In genomic region chr7:55075464-55075971, GRCh38 we compare ENCODE assay signal across 12 cellular contexts. TPM values are rescaled to one million over a fixed set of nuclear protein-coding genes. Genes with fewer than 3 reads are reported as not detected.
DNase-seq lines count a peak whose midpoint lies in the region; ATAC-seq and TF ChIP-seq lines count a peak whose summit lies in the region.
"Had no signal": no experiment of that assay in that cellular context is flagged by ENCODE, and none has a peak within 500 bp of the region (broad histone marks: within the 10 kb centered on the region; RNA-seq: fewer than 3 reads in every experiment).

No MANE protein-coding gene starts in this region.

- H3K79me1 ChIP-seq in trophoblast cell (ENCODE audit: low read length) (peaks cover 3% of the 10 kb centered on the region), mesendoderm (ENCODE audit: low read length) (no peaks in the 10 kb centered on the region)

- H2AFZ ChIP-seq in trophoblast cell (ENCODE audit: insufficient read depth, low read length, poor library complexity), result no peak overlapping the region

- DNase-seq in adipocyte (ENCODE audit: low read depth) (peak; percentile 35), trophoblast cell (no peak), vagina (ENCODE audit: extremely low spot score in 2 of 2) (peak in 1 of 2 donors; percentile 22), SHP77 (lab: John Stamatoyannopoulos, UW) (no peak), mesendoderm (no peak)
- DNase-seq: activated CD4-positive, alpha-beta T cell treated with anti-CD3 and anti-CD28 coated beads for 36 hours; DMS 273 treated with DMSO at 0.1 percent for 48 hours; GOT3; occipital lobe; stimulated activated CD4-positive, alpha-beta T cell treated with anti-CD3 and anti-CD28 coated beads, Interleukin-2, amount 100 ng/mL, for 48 hours had no signal

- H3K27me3 ChIP-seq in adipocyte (replicated peaks; ENCODE audit: control insufficient read depth, insufficient read depth, low read length) (no peaks in the 10 kb centered on the region), gastroesophageal sphincter (no peaks in the 10 kb centered on the region), trophoblast cell (ENCODE audit: insufficient read depth, low read length) (no peaks in the 10 kb centered on the region), vagina (no peaks in the 10 kb centered on the region), mesendoderm (ENCODE audit: insufficient read depth, low read length, poor library complexity) (no peaks in the 10 kb centered on the region)

- no peak overlapping the region for H2BK5ac ChIP-seq in trophoblast cell (ENCODE audit: low read depth, low read length, poor library complexity)
- H2BK5ac ChIP-seq in mesendoderm (ENCODE audit: low read length), result no peak overlapping the region

- H3K56ac ChIP-seq in mesendoderm (ENCODE audit: low read length), result no peak overlapping the region

- H2AK5ac ChIP-seq in trophoblast cell (ENCODE audit: low read length), result no peak overlapping the region
- H2AK5ac ChIP-seq in mesendoderm (ENCODE audit: low read length), result no peak overlapping the region

- no peak overlapping the region for H3K14ac ChIP-seq in trophoblast cell (ENCODE audit: low read length)

- H3K9ac ChIP-seq in adipocyte (ENCODE audit: low read length) (peak overlapping the region; percentile 46), trophoblast cell (ENCODE audit: low read length) (no peak overlapping the region), mesendoderm (ENCODE audit: low read length) (no peak overlapping the region)

- H3K36me3 ChIP-seq in adipocyte (ENCODE audit: control insufficient read depth, insufficient read depth, low read length, severe bottlenecking), result no peaks in the 10 kb centered on the region
- no peaks in the 10 kb centered on the region for H3K36me3 ChIP-seq in gastroesophageal sphincter
- H3K36me3 ChIP-seq in trophoblast cell (ENCODE audit: control insufficient read depth in 1 of 2, insufficient read depth in 2 of 2, low read length in 2 of 2), result no peaks in the 10 kb centered on the region
- H3K36me3 ChIP-seq in vagina, result no peaks in the 10 kb centered on the region
- H3K36me3 ChIP-seq in mesendoderm (ENCODE audit: control insufficient read depth, insufficient read depth, low read length), result no peaks in the 10 kb centered on the region

- H3K4me3 ChIP-seq in adipocyte (ENCODE audit: low read length), result peak overlapping the region; percentile 47
- H3K4me3 ChIP-seq in gastroesophageal sphincter, result no peak overlapping the region
- H3K4me3 ChIP-seq in trophoblast cell (ENCODE audit: low read depth, low read length), result no peak overlapping the region
- no peak overlapping the region for H3K4me3 ChIP-seq in vagina
- H3K4me3 ChIP-seq in mesendoderm (ENCODE audit: low read length), result no peak overlapping the region

- no peak overlapping the region for H4K91ac ChIP-seq in trophoblast cell (ENCODE audit: low read depth, low read length)

- H3K4ac ChIP-seq in trophoblast cell (ENCODE audit: low read depth, low read length) (no peak overlapping the region), mesendoderm (ENCODE audit: low read depth, low read length) (no peak overlapping the region)

- no peak overlapping the region for H2BK15ac ChIP-seq in mesendoderm (replicated peaks; ENCODE audit: low read depth)

- H4K8ac ChIP-seq in trophoblast cell (ENCODE audit: low read depth, low read length), result no peak overlapping the region
- H4K8ac ChIP-seq in mesendoderm (ENCODE audit: low read depth, low read length), result no peak overlapping the region

- no peak for TF ChIP-seq CTCF in gastroesophageal sphincter (IDR thresholded peaks at IDR 0.05)
- no peak for TF ChIP-seq CTCF in vagina (IDR thresholded peaks at IDR 0.05)

- H2BK120ac ChIP-seq in trophoblast cell (ENCODE audit: insufficient read depth, low read length, poor library complexity) (no peak overlapping the region), mesendoderm (ENCODE audit: low read depth, low read length) (no peak overlapping the region)

- H2BK12ac ChIP-seq in trophoblast cell (ENCODE audit: low read length), result no peak overlapping the region

- no peak overlapping the region for H4K5ac ChIP-seq in mesendoderm (ENCODE audit: low read length)

- WGBS in gastroesophageal sphincter (ENCODE audit: low coverage in 1 of 2), 2 donors, result 55 to 88% methylated on average over 3 to 5 of the region's 5 CpGs
- no CpG with 5 or more reads among the region's 5 CpGs for WGBS in trophoblast cell (ENCODE audit: extremely low coverage, insufficient coverage, insufficient read length)
- WGBS in mesendoderm (ENCODE audit: extremely low coverage, insufficient coverage, low lambda C conversion rate), result no CpG with 5 or more reads among the region's 5 CpGs

- TF ChIP-seq EP300 in gastroesophageal sphincter (IDR thresholded peaks at IDR 0.05), result peak; percentile 38

- H3K23ac ChIP-seq in trophoblast cell (ENCODE audit: low read length) (no peak overlapping the region), mesendoderm (ENCODE audit: low read length) (no peak overlapping the region)

- no peak for TF ChIP-seq POLR2A in gastroesophageal sphincter (IDR thresholded peaks at IDR 0.05)
- TF ChIP-seq POLR2A in vagina (IDR thresholded peaks at IDR 0.05), result no peak

- H3K27ac ChIP-seq in gastroesophageal sphincter (peak overlapping the region; percentile 85 to 90 (median 88)), trophoblast cell (ENCODE audit: low read depth, low read length) (no peak overlapping the region), vagina (peak overlapping the region; percentile 51), mesendoderm (ENCODE audit: low read depth, low read length) (no peak overlapping the region)

- H3K79me2 ChIP-seq in trophoblast cell (ENCODE audit: control insufficient read depth, insufficient read depth, low read length, poor library complexity) (peaks cover 2% of the 10 kb centered on the region), mesendoderm (ENCODE audit: control insufficient read depth, insufficient read depth, low read length) (no peaks in the 10 kb centered on the region)

- H4K12ac ChIP-seq in trophoblast cell (ENCODE audit: low read depth, low read length), result no peak overlapping the region

- H3K4me1 ChIP-seq in adipocyte (ENCODE audit: control insufficient read depth, insufficient read depth, low read length), result peaks cover 73% of the 10 kb centered on the region
- H3K4me1 ChIP-seq in gastroesophageal sphincter, result peaks cover 41 to 100% (median 77%) of the 10 kb centered on the region in 3 donors
- peaks cover 9 to 17% of the 10 kb centered on the region in 2 experiments for H3K4me1 ChIP-seq in trophoblast cell (ENCODE audit: control insufficient read depth in 1 of 2, insufficient read depth in 2 of 2, low read length in 2 of 2)
- H3K4me1 ChIP-seq in vagina, result peaks cover 49% of the 10 kb centered on the region
- H3K4me1 ChIP-seq in mesendoderm (ENCODE audit: control insufficient read depth, low read depth, low read length), result no peaks in the 10 kb centered on the region

- ATAC-seq in gastroesophageal sphincter (peak; percentile 71), GM18909 (IDR thresholded peaks at IDR 0.05; ENCODE audit: poor library complexity, unreplicated experiment) (no peak)
- ATAC-seq: activated CD4-positive, alpha-beta T cell treated with anti-CD3 and anti-CD28 coated beads for 36 hours had no signal

- intact Hi-C loops in vagina (cut with DNase I), result no loop called here

- H3K9me3 ChIP-seq in adipocyte (ENCODE audit: control insufficient read depth, low read length), result no peaks in the 10 kb centered on the region
- H3K9me3 ChIP-seq in gastroesophageal sphincter, result no peaks in the 10 kb centered on the region
- no peaks in the 10 kb centered on the region for H3K9me3 ChIP-seq in trophoblast cell (ENCODE audit: insufficient read depth, low read depth, low read length)
- H3K9me3 ChIP-seq in vagina, result no peaks in the 10 kb centered on the region

- peak overlapping the region; percentile 17 for H3K18ac ChIP-seq in trophoblast cell (ENCODE audit: low read length)
- H3K18ac ChIP-seq in mesendoderm (ENCODE audit: low read length), result no peak overlapping the region

- H3K4me2 ChIP-seq in trophoblast cell (ENCODE audit: low read length), result no peak overlapping the region
- no peak overlapping the region for H3K4me2 ChIP-seq in mesendoderm (ENCODE audit: low read length)

RNA-seq across cellular contexts. Expression of gene EGFR, which starts 56.7 kb away (rescaled TPM):
- total RNA-seq in gastroesophageal sphincter (100 to 1,000 TPM in 3 of 4 donors, 10 to 100 TPM in 1; 85.7 to 126 (median 111) TPM), vagina (130 TPM)
- 29.0 and 30.5 TPM in 2 replicates for polyA plus RNA-seq in trophoblast cell (2013)
- 1.1 TPM for polyA plus RNA-seq in mesendoderm (2013, experiment 1 of 2)
- 1.0 TPM for polyA plus RNA-seq in mesendoderm (2013, experiment 2 of 2)

Comparison
In these comparisons a context has a peak if more than half of its experiments do, and no peak if none do; other contexts are left out.
1. H3K27ac ChIP-seq: peak in gastroesophageal sphincter (4 of 4) and vagina (single experiment); none in trophoblast cell (single experiment) and mesendoderm (single experiment).